ENCODE assay signal across 1 cellular context in genomic region chr6:79421707-79422484, GRCh38.
TF ChIP-seq lines count a peak whose summit lies in the region.

No MANE protein-coding gene starts in this region.

TF ChIP-seq in GM23338, 12 proteins besides CTCF, POLR2A, EP300 and RAD21 (continued from another document):
- TF ChIP-seq ZNF462 (CRISPR knock-in tag; IDR thresholded peaks at IDR 0.05) = no peak
TF ChIP-seq in GM23338: peak in this region for 0.
